In genomic region chr4:82705169-82705568, GRCh38 we compare ENCODE assay signal across 28 cellular contexts.
"Had no signal": no experiment of that assay in that cellular context is flagged by ENCODE, and none has a peak within 500 bp of the region (broad histone marks: within the 10 kb centered on the region; RNA-seq: fewer than 3 reads in every experiment).

No MANE protein-coding gene starts in this region.

- H3K9me3 Mint-ChIP-seq: activated CD4-positive, alpha-beta memory T cell treated with anti-CD3 and anti-CD28 coated beads for 36 hours; activated CD4-positive, alpha-beta T cell treated with anti-CD3 and anti-CD28 coated beads, Interleukin-2, amount 10 ng/mL, durations not matched to agents 7 days and 5 days; activated naive CD4-positive, alpha-beta T cell treated with anti-CD3 and anti-CD28 coated beads for 36 hours; activated T-helper 17 cell treated with anti-CD3 and anti-CD28 coated beads, Interleukin-2, amount 50 U/mL, for 72 hours; T-cell had no signal

- H3K27ac Mint-ChIP-seq: activated CD4-positive, alpha-beta memory T cell treated with anti-CD3 and anti-CD28 coated beads for 36 hours; activated CD4-positive, alpha-beta T cell treated with anti-CD3 and anti-CD28 coated beads, Interleukin-2, amount 10 ng/mL, durations not matched to agents 7 days and 5 days; activated naive CD4-positive, alpha-beta T cell treated with anti-CD3 and anti-CD28 coated beads for 36 hours; activated naive CD8-positive, alpha-beta T cell; activated T-helper 17 cell treated with anti-CD3 and anti-CD28 coated beads, Interleukin-2, amount 50 U/mL, for 72 hours; T-cell had no signal

- H3K27ac ChIP-seq: SK-N-MC, VCaP had no signal

- H3K36me3 Mint-ChIP-seq: activated CD4-positive, alpha-beta memory T cell treated with anti-CD3 and anti-CD28 coated beads for 36 hours; T-cell had no signal

- H3K4me3 Mint-ChIP-seq: activated CD4-positive, alpha-beta memory T cell treated with anti-CD3 and anti-CD28 coated beads for 36 hours; activated CD4-positive, alpha-beta T cell treated with anti-CD3 and anti-CD28 coated beads, Interleukin-2, amount 10 ng/mL, durations not matched to agents 7 days and 5 days; activated naive CD4-positive, alpha-beta T cell treated with anti-CD3 and anti-CD28 coated beads for 36 hours; activated naive CD8-positive, alpha-beta T cell; activated T-helper 17 cell treated with anti-CD3 and anti-CD28 coated beads, Interleukin-2, amount 50 U/mL, for 72 hours; T-cell had no signal

- DNase-seq: activated CD4-positive, alpha-beta memory T cell treated with anti-CD3 and anti-CD28 coated beads for 36 hours; activated CD4-positive, alpha-beta T cell treated with anti-CD3 and anti-CD28 coated beads, Interleukin-2, amount 10 ng/mL, durations not matched to agents 7 days and 5 days; activated CD4-positive, CD25-positive, alpha-beta regulatory T cell; activated gamma-delta T cell; activated naive CD4-positive, alpha-beta T cell treated with anti-CD3 and anti-CD28 coated beads for 36 hours; activated T-cell treated with anti-CD3 and anti-CD28 coated beads for 4 hours; activated T-cell treated with anti-CD3 and anti-CD28 coated beads, Interleukin-2, amount 50 U/mL, for 48 hours; anterior cingulate cortex; Karpas-422; MM.1S; NCI-H1105 treated with DMSO at 0.1 percent for 48 hours; NCI-H146; NCI-H187 treated with DMSO at 0.1 percent for 48 hours; NCI-H2081 treated with DMSO at 0.1 percent for 48 hours; NCI-H446; NCI-H524 treated with DMSO at 0.1 percent for 48 hours; NCI-H774; OCI-M1; RPMI8226; T-cell; T-helper 2 cell; T1000 had no signal

- H3K4me3 ChIP-seq: SK-N-MC had no signal

- H3K4me1 Mint-ChIP-seq: activated CD4-positive, alpha-beta T cell treated with anti-CD3 and anti-CD28 coated beads, Interleukin-2, amount 10 ng/mL, durations not matched to agents 7 days and 5 days; activated T-helper 17 cell treated with anti-CD3 and anti-CD28 coated beads, Interleukin-2, amount 50 U/mL, for 72 hours; T-cell had no signal

- H3K27me3 Mint-ChIP-seq: activated naive CD8-positive, alpha-beta T cell had no signal

- ATAC-seq: activated T-helper 17 cell treated with anti-CD3 and anti-CD28 coated beads, Interleukin-2, amount 50 U/mL, for 72 hours; Panc1; Right ventricle myocardium inferior; T-cell had no signal
